ENCODE assay signal across 11 cellular contexts in genomic region chr9:108535526-108535925, GRCh38.
DNase-seq lines count a peak whose midpoint lies in the region; FAIRE-seq and TF ChIP-seq lines count a peak whose summit lies in the region.
"Had no signal": no experiment of that assay in that cellular context is flagged by ENCODE, and none has a peak within 500 bp of the region (broad histone marks: within the 10 kb centered on the region; RNA-seq: fewer than 3 reads in every experiment).

No MANE protein-coding gene starts in this region.

- H2BK120ac ChIP-seq in H1 (replicated peaks; ENCODE audit: low read depth, low read length) = no peak overlapping the region

- H2AFZ ChIP-seq in Karpas-422 (ENCODE audit: low read length) = no peak overlapping the region
- H2AFZ ChIP-seq in H1 (ENCODE audit: low read length) = 0 out of 2 replicates have a peak overlapping the region, but pooled peaks have one; percentile 34

- WGBS in H1 (ENCODE audit: extremely low coverage in 1 of 2, insufficient coverage in 1 of 2, insufficient read length in 1 of 2, insufficient replicate concordance in 2 of 2, low coverage in 1 of 2, low lambda C conversion rate in 2 of 2, missing lambda C conversion rate in 1 of 2), 2 experiments = 87% methylated on average over 3 of the region's 3 CpGs; no CpG with 5 or more reads in 1 of the 2 experiments
- WGBS in suprapubic skin = 90% methylated on average over 2 of the region's 3 CpGs

- H3K23ac ChIP-seq in H1 (ENCODE audit: insufficient read length) = no peak overlapping the region

- no peak overlapping the region for H3K14ac ChIP-seq in H1 (ENCODE audit: insufficient read length)

- H2BK20ac ChIP-seq in H1 (ENCODE audit: low read length) = no peak overlapping the region

- H2AK5ac ChIP-seq in H1 (ENCODE audit: low read depth, low read length) = no peak overlapping the region

- H3K9me3 ChIP-seq in Karpas-422 (ENCODE audit: low read length) = no peaks in the 10 kb centered on the region
- peaks cover 0 to 4% of the 10 kb centered on the region in 2 experiments; a peak in 1 of 4 replicates for H3K9me3 ChIP-seq in H1 (ENCODE audit: insufficient read depth in 2 of 2, low read depth in 1 of 2, low read length in 1 of 2)
- no peaks in the 10 kb centered on the region for H3K9me3 ChIP-seq in suprapubic skin
- H3K9me3 ChIP-seq: Peyer's patch had no signal

- FAIRE-seq in H1 (lab: Jason Lieb, UNC) = peak; percentile 76

- CTCF ChIA-PET in H1 (lab: Charles Lee; ENCODE audit: partially characterized antibody) = interaction anchor here (0.7 to 3.2 kb wide), 27 partner anchors 8 to 1113 kb away, joined by 3 to 17 read pairs (median 5); no protein-coding TSS in a partner anchor

- H3K9me2 ChIP-seq in Karpas-422 (replicated peaks; ENCODE audit: insufficient read depth, low read length) = no peaks in the 10 kb centered on the region

- H2BK12ac ChIP-seq in H1 (ENCODE audit: low read depth, low read length) = no peak overlapping the region

- H3K4me1 ChIP-seq in Karpas-422 (ENCODE audit: low read length) (no peaks in the 10 kb centered on the region), H1 (replicated peaks in 1 of 4; ENCODE audit: control insufficient read depth in 3 of 4, insufficient read depth in 4 of 4, low read length in 3 of 4) (no peaks in the 10 kb centered on the region), suprapubic skin (no peaks in the 10 kb centered on the region)
- H3K4me1 ChIP-seq: Peyer's patch had no signal

- H3K27ac ChIP-seq in Karpas-422 (ENCODE audit: low read length) (no peak overlapping the region), H1 (ENCODE audit: low read depth, low read length) (no peak overlapping the region), suprapubic skin (no peak overlapping the region)
- H3K27ac ChIP-seq: BLaER1 treated with 17β-estradiol and CSF1 and Interleukin-3, amounts not matched to agents 10 nM and 100 nM; coronary artery; Peyer's patch had no signal

- H2BK15ac ChIP-seq in H1 (ENCODE audit: low read length) = no peak overlapping the region

- H3K27me3 ChIP-seq in Karpas-422 (ENCODE audit: low read length) (no peaks in the 10 kb centered on the region), H1 (replicated peaks in 1 of 4; ENCODE audit: control insufficient read depth in 3 of 4, extremely low read depth in 1 of 4, insufficient read depth in 3 of 4, low read length in 3 of 4) (no peaks in the 10 kb centered on the region), suprapubic skin (no peaks in the 10 kb centered on the region)
- H3K27me3 ChIP-seq: BLaER1 treated with 17β-estradiol and CSF1 and Interleukin-3, amounts not matched to agents 10 nM and 100 nM; Peyer's patch had no signal

- no peak overlapping the region for H3K4me3 ChIP-seq in Karpas-422 (ENCODE audit: low read length)
- H3K4me3 ChIP-seq in H1 (ENCODE audit: extremely low read depth in 1 of 4, insufficient read depth in 2 of 4, low read depth in 3 of 4, low read length in 4 of 4) = no peak overlapping the region
- no peak overlapping the region for H3K4me3 ChIP-seq in suprapubic skin
- H3K4me3 ChIP-seq: BLaER1 treated with 17β-estradiol and CSF1 and Interleukin-3, amounts not matched to agents 10 nM and 100 nM; coronary artery; Peyer's patch had no signal

- no peak overlapping the region for H4K5ac ChIP-seq in H1 (ENCODE audit: insufficient read length, low read depth, low read length)

- H4K20me1 ChIP-seq in Karpas-422 (ENCODE audit: insufficient read depth, low read depth, low read length) (no peaks in the 10 kb centered on the region), H1 (replicated peaks in 1 of 2; ENCODE audit: control insufficient read depth in 1 of 2, insufficient read depth in 2 of 2, low read length in 2 of 2) (no peaks in the 10 kb centered on the region)
- H4K20me1 ChIP-seq: BLaER1 treated with 17β-estradiol and CSF1 and Interleukin-3, amounts not matched to agents 10 nM and 100 nM had no signal

- H3K36me3 ChIP-seq in Karpas-422 (ENCODE audit: insufficient read depth, low read length) (no peaks in the 10 kb centered on the region), H1 (ENCODE audit: control insufficient read depth in 2 of 4, insufficient read depth in 4 of 4, low read length in 3 of 4) (no peaks in the 10 kb centered on the region), suprapubic skin (no peaks in the 10 kb centered on the region)
- H3K36me3 ChIP-seq: BLaER1 treated with 17β-estradiol and CSF1 and Interleukin-3, amounts not matched to agents 10 nM and 100 nM; Peyer's patch had no signal

- TF ChIP-seq CTCF in H1 (IDR thresholded peaks at IDR 0.05; ENCODE audit: control extremely low read depth in 1 of 3, insufficient read depth in 1 of 3, low read depth in 1 of 3, low read length in 3 of 3) (peak; percentile 27 to 55 (median 38)), suprapubic skin (IDR thresholded peaks at IDR 0.05) (peak; percentile 15 to 28)

- DNase-seq in NCI-H82 (lab: John Stamatoyannopoulos, UW) = peak; percentile 47
- DNase-seq in NCI-H82 treated with DMSO at 0.1 percent for 48 hours (lab: John Stamatoyannopoulos, UW; ENCODE audit: unreplicated experiment) = no peak
- DNase-seq in Karpas-422 = peak; percentile 66
- no peak for DNase-seq in H1 (ENCODE audit: low read depth in 1 of 2, low spot score in 2 of 2)
- no peak for DNase-seq in suprapubic skin (ENCODE audit: low spot score in 2 of 2)
- DNase-seq in NCI-H2081 (lab: John Stamatoyannopoulos, UW) = no peak
- DNase-seq in NOMO-1 (lab: John Stamatoyannopoulos, UW; ENCODE audit: unreplicated experiment in 2 of 2) = no peak
- DNase-seq in cerebellum (ENCODE audit: low spot score) = no peak

- POLR2A ChIA-PET in H1 (lab: Charles Lee; ENCODE audit: partially characterized antibody) = no interaction called here

- H3K9ac ChIP-seq in Karpas-422 (ENCODE audit: low read length) (no peak overlapping the region), H1 (replicated peaks in 1 of 4; ENCODE audit: extremely low read depth in 1 of 4, low read depth in 3 of 4, low read length in 3 of 4) (no peak overlapping the region)
- H3K9ac ChIP-seq: BLaER1 treated with 17β-estradiol and CSF1 and Interleukin-3, amounts not matched to agents 10 nM and 100 nM had no signal

- no peak overlapping the region for H3K18ac ChIP-seq in H1 (ENCODE audit: extremely low read depth, low read length)

- no peak overlapping the region for H4K91ac ChIP-seq in H1 (replicated peaks; ENCODE audit: insufficient read length, low read length)

- no peak overlapping the region for H4K8ac ChIP-seq in H1 (ENCODE audit: extremely low read depth, insufficient read depth, low read length)

- TF ChIP-seq EP300 in H1 (IDR thresholded peaks at IDR 0.05; ENCODE audit: borderline replicate concordance in 1 of 2, low read depth in 2 of 2, low read length in 2 of 2) (no peak), suprapubic skin (IDR thresholded peaks at IDR 0.05) (no peak)

- no peak overlapping the region for H3K4me2 ChIP-seq in Karpas-422 (ENCODE audit: low read depth, low read length, poor library complexity, severe bottlenecking)
- no peak overlapping the region for H3K4me2 ChIP-seq in H1 (ENCODE audit: insufficient read depth in 1 of 2, low read depth in 2 of 2, low read length in 2 of 2)
- H3K4me2 ChIP-seq: BLaER1 treated with 17β-estradiol and CSF1 and Interleukin-3, amounts not matched to agents 10 nM and 100 nM had no signal

- peak; percentile 24 to 45 for TF ChIP-seq RAD21 in H1 (IDR thresholded peaks at IDR 0.05 in 1 of 2, conservative IDR thresholded peaks at IDR 0.05 in 1 of 2; ENCODE audit: low read depth in 2 of 2, low read length in 2 of 2)

- H3K79me2 ChIP-seq in Karpas-422 (ENCODE audit: low read length) (no peaks in the 10 kb centered on the region), H1 (ENCODE audit: control insufficient read depth in 1 of 2, insufficient read depth in 2 of 2, low read length in 2 of 2) (no peaks in the 10 kb centered on the region)

- TF ChIP-seq POLR2A in H1 (IDR thresholded peaks at IDR 0.05; ENCODE audit: control extremely low read depth in 1 of 2, low read depth in 2 of 2, low read length in 2 of 2) (no peak), suprapubic skin (IDR thresholded peaks at IDR 0.05) (no peak)

- H2BK5ac ChIP-seq in H1 (ENCODE audit: low read depth, low read length) = no peak overlapping the region

- no peak overlapping the region for H3K4ac ChIP-seq in H1 (replicated peaks; ENCODE audit: insufficient read length, low read depth, low read length)

- no peaks in the 10 kb centered on the region for H3K79me1 ChIP-seq in H1 (ENCODE audit: low read depth, low read length)

- H3K23me2 ChIP-seq in H1 (ENCODE audit: low read depth, low read length) = no peaks in the 10 kb centered on the region

- no peak overlapping the region for H3K56ac ChIP-seq in H1 (replicated peaks; ENCODE audit: insufficient read length, low read depth, low read length)

TF ChIP-seq in H1, 55 proteins besides CTCF, POLR2A, EP300 and RAD21:
- TF ChIP-seq KDM1A (IDR thresholded peaks at IDR 0.05; ENCODE audit: borderline replicate concordance, low read length) = no peak
TF ChIP-seq in H1: peak in this region for 0.

Comparison
In these comparisons a context has a peak if more than half of its experiments do, and no peak if none do; other contexts are left out.
1. DNase-seq: peak in NCI-H82 (single experiment) and Karpas-422 (single experiment); none in NCI-H82 treated with DMSO at 0.1 percent for 48 hours (single experiment), H1 (0 of 2), suprapubic skin (0 of 2), NCI-H2081 (0 of 2), NOMO-1 (0 of 2) and cerebellum (single experiment).